In the genomic region with DNA sequence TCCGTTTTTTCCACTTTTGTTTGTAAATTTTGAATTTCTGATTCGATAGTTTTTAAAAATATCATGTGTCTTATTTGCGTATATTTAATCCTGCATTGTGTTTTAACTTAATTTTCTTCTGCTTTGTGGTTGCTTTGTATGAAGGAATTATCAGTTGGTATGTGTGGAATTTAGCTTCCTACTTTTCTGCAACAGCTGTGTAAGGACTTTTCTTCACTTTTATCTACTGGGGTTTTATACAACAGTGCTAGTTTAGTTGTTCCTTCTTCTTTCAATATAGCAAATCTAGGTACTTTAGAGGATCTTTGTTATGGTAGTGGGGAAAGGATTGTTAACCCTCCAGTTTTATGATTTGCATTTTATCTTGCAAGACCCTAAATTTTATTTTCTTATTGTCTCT, we compare ENCODE assay signal across 12 cellular contexts.
"Had no signal": no experiment of that assay in that cellular context is flagged by ENCODE, and none has a peak within 500 bp of the region (broad histone marks: within the 10 kb centered on the region; RNA-seq: fewer than 3 reads in every experiment).

No MANE protein-coding gene starts in this region.

- H3K4me1 Mint-ChIP-seq: activated CD4-positive, alpha-beta memory T cell treated with anti-CD3 and anti-CD28 coated beads, Interleukin-2, amount 10 ng/mL, durations not matched to agents 7 days and 5 days; activated naive CD8-positive, alpha-beta T cell treated with anti-CD3 and anti-CD28 coated beads, Interleukin-2, amount 10 ng/mL, durations not matched to agents 7 days and 5 days; naive thymus-derived CD8-positive, alpha-beta T cell; stimulated activated naive CD8-positive, alpha-beta T cell treated with anti-CD3 and anti-CD28 coated beads, Interleukin-15, amount 100 ng/mL, for 72 hours had no signal

- H3K4me3 ChIP-seq: ascending aorta, coronary artery had no signal

- H3K36me3 Mint-ChIP-seq: activated naive CD8-positive, alpha-beta T cell treated with anti-CD3 and anti-CD28 coated beads, Interleukin-2, amount 10 ng/mL, durations not matched to agents 7 days and 5 days; naive thymus-derived CD8-positive, alpha-beta T cell had no signal

- H3K27me3 Mint-ChIP-seq: activated CD4-positive, alpha-beta memory T cell treated with anti-CD3 and anti-CD28 coated beads, Interleukin-2, amount 10 ng/mL, durations not matched to agents 7 days and 5 days; naive thymus-derived CD8-positive, alpha-beta T cell; stimulated activated naive CD8-positive, alpha-beta T cell treated with anti-CD3 and anti-CD28 coated beads, Interleukin-15, amount 100 ng/mL, for 72 hours had no signal

- H3K9me3 Mint-ChIP-seq: activated CD4-positive, alpha-beta memory T cell treated with anti-CD3 and anti-CD28 coated beads, Interleukin-2, amount 10 ng/mL, durations not matched to agents 7 days and 5 days; activated naive CD8-positive, alpha-beta T cell treated with anti-CD3 and anti-CD28 coated beads, Interleukin-2, amount 10 ng/mL, durations not matched to agents 7 days and 5 days had no signal

- DNase-seq: activated CD4-positive, alpha-beta memory T cell treated with anti-CD3 and anti-CD28 coated beads, Interleukin-2, amount 10 ng/mL, durations not matched to agents 7 days and 5 days; activated gamma-delta T cell; activated naive CD8-positive, alpha-beta T cell treated with anti-CD3 and anti-CD28 coated beads, Interleukin-2, amount 10 ng/mL, durations not matched to agents 7 days and 5 days; activated T-cell treated with anti-CD3 and anti-CD28 coated beads, Interleukin-2, amount 50 U/mL, for 48 hours; effector CD8-positive, alpha-beta T cell; naive thymus-derived CD8-positive, alpha-beta T cell; stimulated activated CD4-positive, alpha-beta T cell treated with anti-CD3 and anti-CD28 coated beads, Interleukin-15, amount 100 ng/mL, for 24 hours; stimulated activated CD4-positive, alpha-beta T cell treated with anti-CD3 and anti-CD28 coated beads, Interleukin-4, amount 100 ng/mL, for 4 hours; stimulated activated naive CD8-positive, alpha-beta T cell treated with anti-CD3 and anti-CD28 coated beads, Interleukin-15, amount 100 ng/mL, for 72 hours; SW 1271 had no signal

- H3K4me3 Mint-ChIP-seq: activated CD4-positive, alpha-beta memory T cell treated with anti-CD3 and anti-CD28 coated beads, Interleukin-2, amount 10 ng/mL, durations not matched to agents 7 days and 5 days; activated naive CD8-positive, alpha-beta T cell treated with anti-CD3 and anti-CD28 coated beads, Interleukin-2, amount 10 ng/mL, durations not matched to agents 7 days and 5 days; naive thymus-derived CD8-positive, alpha-beta T cell; stimulated activated naive CD8-positive, alpha-beta T cell treated with anti-CD3 and anti-CD28 coated beads, Interleukin-15, amount 100 ng/mL, for 72 hours had no signal

- H3K27ac Mint-ChIP-seq: activated CD4-positive, alpha-beta memory T cell treated with anti-CD3 and anti-CD28 coated beads, Interleukin-2, amount 10 ng/mL, durations not matched to agents 7 days and 5 days; activated naive CD8-positive, alpha-beta T cell treated with anti-CD3 and anti-CD28 coated beads, Interleukin-2, amount 10 ng/mL, durations not matched to agents 7 days and 5 days; naive thymus-derived CD8-positive, alpha-beta T cell; stimulated activated naive CD8-positive, alpha-beta T cell treated with anti-CD3 and anti-CD28 coated beads, Interleukin-15, amount 100 ng/mL, for 72 hours had no signal
